In the genomic region with DNA sequence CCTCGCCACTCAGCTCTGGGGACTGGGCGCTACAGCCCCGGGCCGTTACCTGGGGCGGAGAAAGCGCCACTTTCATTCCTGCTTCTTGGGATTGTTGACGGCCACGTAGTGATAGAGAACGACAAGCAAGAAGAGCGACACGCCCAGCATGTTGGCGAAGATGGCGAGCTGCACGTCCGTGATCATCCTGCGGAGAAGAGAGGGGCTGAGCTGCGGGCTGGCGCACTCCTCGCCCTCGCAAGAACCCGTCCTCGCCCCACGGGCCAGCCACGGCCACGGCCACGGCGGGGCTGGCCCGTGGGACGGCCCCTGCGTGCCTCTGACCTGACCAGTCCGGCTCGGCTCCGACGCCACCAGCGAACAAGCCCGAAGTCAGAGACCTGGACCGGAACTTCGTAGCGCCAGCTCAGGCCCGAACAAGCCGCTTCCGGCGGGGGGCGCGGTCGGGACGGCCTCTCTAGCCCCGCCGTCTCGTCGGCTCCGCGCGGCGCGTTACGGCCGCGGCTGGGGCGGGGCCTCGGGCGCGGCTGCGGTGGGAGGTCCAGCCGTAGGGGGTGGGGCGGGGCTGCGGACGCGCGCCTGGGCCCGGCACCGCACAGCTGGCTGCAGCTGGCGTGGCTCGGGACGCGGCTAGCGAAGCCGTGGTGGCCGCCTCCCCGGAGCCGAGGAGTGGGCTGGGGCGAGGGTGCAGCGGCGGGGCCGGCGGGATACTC, we compare ENCODE assay signal across 1 cellular context.
TF ChIP-seq lines count a peak whose summit lies in the region.

Gene OST4, minus strand, starts transcription at position 378 of the 713 bp plus-strand sequence.

TF ChIP-seq in HepG2, 621 proteins besides CTCF, POLR2A, EP300 and RAD21 (continued from another document and continues in another):
- TF ChIP-seq ZNF614 (CRISPR knock-in tag; IDR thresholded peaks at IDR 0.05; ENCODE audit: borderline replicate concordance) (peak; percentile 74; the same call in 1 of the 2 replicates), ZNF550 (CRISPR knock-in tag; IDR thresholded peaks at IDR 0.05; ENCODE audit: borderline replicate concordance) (no peak), SNAPC4 (CRISPR knock-in tag; IDR thresholded peaks at IDR 0.05) (no peak), CCDC6 (CRISPR knock-in tag; IDR thresholded peaks at IDR 0.05) (0 out of 2 replicates have a peak, but pooled peaks have one; percentile 44), ZNF276 (CRISPR knock-in tag; IDR thresholded peaks at IDR 0.05; ENCODE audit: low read depth) (no peak), MIXL1 (CRISPR knock-in tag; IDR thresholded peaks at IDR 0.05) (peak; percentile 46; the same call in 1 of the 2 replicates), MIER3 (CRISPR knock-in tag; IDR thresholded peaks at IDR 0.05; ENCODE audit: borderline replicate concordance) (peak; percentile 79; the same call in 1 of the 2 replicates), TCF12 (IDR thresholded peaks at IDR 0.05) (no peak), TCF12 (CRISPR knock-in tag; IDR thresholded peaks at IDR 0.05) (peak; percentile 11; the same call in 1 of the 2 replicates), ISX (CRISPR knock-in tag; conservative IDR thresholded peaks at IDR 0.05) (no peak), ZBTB8A (CRISPR knock-in tag; IDR thresholded peaks at IDR 0.05; ENCODE audit: borderline replicate concordance, low read depth) (no peak), ZNF33B (CRISPR knock-in tag; IDR thresholded peaks at IDR 0.05) (no peak; the same call in 1 of the 2 replicates), TCF7 (IDR thresholded peaks at IDR 0.05; ENCODE audit: low read depth) (no peak), TOPORS (CRISPR knock-in tag; IDR thresholded peaks at IDR 0.05) (no peak), MATR3 (CRISPR knock-in tag; IDR thresholded peaks at IDR 0.05) (no peak), RARA (CRISPR knock-in tag; IDR thresholded peaks at IDR 0.05) (no peak), ZBTB7A (CRISPR knock-in tag; IDR thresholded peaks at IDR 0.05) (no peak), ZNF841 (CRISPR knock-in tag; IDR thresholded peaks at IDR 0.05; ENCODE audit: borderline replicate concordance) (no peak), MTF2 (CRISPR knock-in tag; IDR thresholded peaks at IDR 0.05; ENCODE audit: borderline replicate concordance) (no peak; the same call in 1 of the 2 replicates), RFXAP (CRISPR knock-in tag; IDR thresholded peaks at IDR 0.05; ENCODE audit: borderline replicate concordance) (peak; percentile 68; the same call in 1 of the 2 replicates), E2F1 (CRISPR knock-in tag; IDR thresholded peaks at IDR 0.05) (peak; percentile 26; the same call in 1 of the 2 replicates), JUNB (CRISPR knock-in tag; IDR thresholded peaks at IDR 0.05; ENCODE audit: borderline replicate concordance) (no peak), PHF8 (CRISPR knock-in tag; IDR thresholded peaks at IDR 0.05) (peak; percentile 94), MTA1 (CRISPR knock-in tag; IDR thresholded peaks at IDR 0.05; ENCODE audit: borderline replicate concordance) (peak; percentile 37; the same call in 1 of the 2 replicates), DR1 (CRISPR knock-in tag; IDR thresholded peaks at IDR 0.05) (peak; percentile 30; the same call in 1 of the 2 replicates), NR2F6 (IDR thresholded peaks at IDR 0.05) (no peak), NR2F6 (CRISPR knock-in tag; IDR thresholded peaks at IDR 0.05) (no peak), PHF5A (CRISPR knock-in tag; IDR thresholded peaks at IDR 0.05; ENCODE audit: low read depth, unreplicated experiment) (no peak), ZNF251 (CRISPR knock-in tag; IDR thresholded peaks at IDR 0.05) (no peak), GABPB1 (CRISPR knock-in tag; IDR thresholded peaks at IDR 0.05) (peak; percentile 96), ZZZ3 (CRISPR knock-in tag; IDR thresholded peaks at IDR 0.05; ENCODE audit: borderline replicate concordance) (no peak), U2AF1 (optimal IDR thresholded peaks at IDR 0.05; ENCODE audit: low read depth, low read length) (no peak)
- TF ChIP-seq, protein P1, sequence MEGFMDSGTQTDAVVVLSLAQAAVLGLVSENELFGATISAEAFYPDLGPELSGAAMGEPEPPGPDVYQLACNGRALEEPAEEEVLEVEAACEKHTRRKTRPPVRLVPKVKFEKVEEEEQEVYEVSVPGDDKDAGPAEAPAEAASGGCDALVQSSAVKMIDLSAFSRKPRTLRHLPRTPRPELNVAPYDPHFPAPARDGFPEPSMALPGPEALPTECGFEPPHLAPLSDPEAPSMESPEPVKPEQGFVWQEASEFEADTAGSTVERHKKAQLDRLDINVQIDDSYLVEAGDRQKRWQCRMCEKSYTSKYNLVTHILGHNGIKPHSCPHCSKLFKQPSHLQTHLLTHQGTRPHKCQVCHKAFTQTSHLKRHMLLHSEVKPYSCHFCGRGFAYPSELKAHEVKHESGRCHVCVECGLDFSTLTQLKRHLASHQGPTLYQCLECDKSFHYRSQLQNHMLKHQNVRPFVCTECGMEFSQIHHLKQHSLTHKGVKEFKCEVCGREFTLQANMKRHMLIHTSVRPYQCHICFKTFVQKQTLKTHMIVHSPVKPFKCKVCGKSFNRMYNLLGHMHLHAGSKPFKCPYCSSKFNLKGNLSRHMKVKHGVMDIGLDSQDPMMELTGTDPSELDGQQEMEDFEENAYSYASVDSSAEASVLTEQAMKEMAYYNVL (CRISPR knock-in tag; IDR thresholded peaks at IDR 0.05; ENCODE audit: borderline replicate concordance), result 0 out of 2 replicates have a peak, but pooled peaks have one; percentile 4
- TF ChIP-seq, protein P2, sequence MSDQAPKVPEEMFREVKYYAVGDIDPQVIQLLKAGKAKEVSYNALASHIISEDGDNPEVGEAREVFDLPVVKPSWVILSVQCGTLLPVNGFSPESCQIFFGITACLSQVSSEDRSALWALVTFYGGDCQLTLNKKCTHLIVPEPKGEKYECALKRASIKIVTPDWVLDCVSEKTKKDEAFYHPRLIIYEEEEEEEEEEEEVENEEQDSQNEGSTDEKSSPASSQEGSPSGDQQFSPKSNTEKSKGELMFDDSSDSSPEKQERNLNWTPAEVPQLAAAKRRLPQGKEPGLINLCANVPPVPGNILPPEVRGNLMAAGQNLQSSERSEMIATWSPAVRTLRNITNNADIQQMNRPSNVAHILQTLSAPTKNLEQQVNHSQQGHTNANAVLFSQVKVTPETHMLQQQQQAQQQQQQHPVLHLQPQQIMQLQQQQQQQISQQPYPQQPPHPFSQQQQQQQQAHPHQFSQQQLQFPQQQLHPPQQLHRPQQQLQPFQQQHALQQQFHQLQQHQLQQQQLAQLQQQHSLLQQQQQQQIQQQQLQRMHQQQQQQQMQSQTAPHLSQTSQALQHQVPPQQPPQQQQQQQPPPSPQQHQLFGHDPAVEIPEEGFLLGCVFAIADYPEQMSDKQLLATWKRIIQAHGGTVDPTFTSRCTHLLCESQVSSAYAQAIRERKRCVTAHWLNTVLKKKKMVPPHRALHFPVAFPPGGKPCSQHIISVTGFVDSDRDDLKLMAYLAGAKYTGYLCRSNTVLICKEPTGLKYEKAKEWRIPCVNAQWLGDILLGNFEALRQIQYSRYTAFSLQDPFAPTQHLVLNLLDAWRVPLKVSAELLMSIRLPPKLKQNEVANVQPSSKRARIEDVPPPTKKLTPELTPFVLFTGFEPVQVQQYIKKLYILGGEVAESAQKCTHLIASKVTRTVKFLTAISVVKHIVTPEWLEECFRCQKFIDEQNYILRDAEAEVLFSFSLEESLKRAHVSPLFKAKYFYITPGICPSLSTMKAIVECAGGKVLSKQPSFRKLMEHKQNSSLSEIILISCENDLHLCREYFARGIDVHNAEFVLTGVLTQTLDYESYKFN (CRISPR knock-in tag; conservative IDR thresholded peaks at IDR 0.05), result no peak; the same call in 1 of the 2 replicates
- TF ChIP-seq, protein P3, sequence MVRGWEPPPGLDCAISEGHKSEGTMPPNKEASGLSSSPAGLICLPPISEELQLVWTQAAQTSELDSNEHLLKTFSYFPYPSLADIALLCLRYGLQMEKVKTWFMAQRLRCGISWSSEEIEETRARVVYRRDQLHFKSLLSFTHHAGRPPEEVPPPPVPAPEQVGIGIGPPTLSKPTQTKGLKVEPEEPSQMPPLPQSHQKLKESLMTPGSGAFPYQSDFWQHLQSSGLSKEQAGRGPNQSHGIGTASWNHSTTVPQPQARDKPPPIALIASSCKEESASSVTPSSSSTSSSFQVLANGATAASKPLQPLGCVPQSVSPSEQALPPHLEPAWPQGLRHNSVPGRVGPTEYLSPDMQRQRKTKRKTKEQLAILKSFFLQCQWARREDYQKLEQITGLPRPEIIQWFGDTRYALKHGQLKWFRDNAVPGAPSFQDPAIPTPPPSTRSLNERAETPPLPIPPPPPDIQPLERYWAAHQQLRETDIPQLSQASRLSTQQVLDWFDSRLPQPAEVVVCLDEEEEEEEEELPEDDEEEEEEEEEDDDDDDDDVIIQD (CRISPR knock-in tag; IDR thresholded peaks at IDR 0.05; ENCODE audit: low read depth), result 0 out of 2 replicates have a peak, but pooled peaks have one; percentile 27
- TF ChIP-seq, protein P4, sequence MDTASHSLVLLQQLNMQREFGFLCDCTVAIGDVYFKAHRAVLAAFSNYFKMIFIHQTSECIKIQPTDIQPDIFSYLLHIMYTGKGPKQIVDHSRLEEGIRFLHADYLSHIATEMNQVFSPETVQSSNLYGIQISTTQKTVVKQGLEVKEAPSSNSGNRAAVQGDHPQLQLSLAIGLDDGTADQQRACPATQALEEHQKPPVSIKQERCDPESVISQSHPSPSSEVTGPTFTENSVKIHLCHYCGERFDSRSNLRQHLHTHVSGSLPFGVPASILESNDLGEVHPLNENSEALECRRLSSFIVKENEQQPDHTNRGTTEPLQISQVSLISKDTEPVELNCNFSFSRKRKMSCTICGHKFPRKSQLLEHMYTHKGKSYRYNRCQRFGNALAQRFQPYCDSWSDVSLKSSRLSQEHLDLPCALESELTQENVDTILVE (CRISPR knock-in tag; IDR thresholded peaks at IDR 0.05), result peak; percentile 74; the same call in 1 of the 2 replicates
- TF ChIP-seq, protein P5, sequence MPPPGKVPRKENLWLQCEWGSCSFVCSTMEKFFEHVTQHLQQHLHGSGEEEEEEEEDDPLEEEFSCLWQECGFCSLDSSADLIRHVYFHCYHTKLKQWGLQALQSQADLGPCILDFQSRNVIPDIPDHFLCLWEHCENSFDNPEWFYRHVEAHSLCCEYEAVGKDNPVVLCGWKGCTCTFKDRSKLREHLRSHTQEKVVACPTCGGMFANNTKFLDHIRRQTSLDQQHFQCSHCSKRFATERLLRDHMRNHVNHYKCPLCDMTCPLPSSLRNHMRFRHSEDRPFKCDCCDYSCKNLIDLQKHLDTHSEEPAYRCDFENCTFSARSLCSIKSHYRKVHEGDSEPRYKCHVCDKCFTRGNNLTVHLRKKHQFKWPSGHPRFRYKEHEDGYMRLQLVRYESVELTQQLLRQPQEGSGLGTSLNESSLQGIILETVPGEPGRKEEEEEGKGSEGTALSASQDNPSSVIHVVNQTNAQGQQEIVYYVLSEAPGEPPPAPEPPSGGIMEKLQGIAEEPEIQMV (CRISPR knock-in tag; IDR thresholded peaks at IDR 0.05; ENCODE audit: low read depth), result no peak
- TF ChIP-seq, protein P6, sequence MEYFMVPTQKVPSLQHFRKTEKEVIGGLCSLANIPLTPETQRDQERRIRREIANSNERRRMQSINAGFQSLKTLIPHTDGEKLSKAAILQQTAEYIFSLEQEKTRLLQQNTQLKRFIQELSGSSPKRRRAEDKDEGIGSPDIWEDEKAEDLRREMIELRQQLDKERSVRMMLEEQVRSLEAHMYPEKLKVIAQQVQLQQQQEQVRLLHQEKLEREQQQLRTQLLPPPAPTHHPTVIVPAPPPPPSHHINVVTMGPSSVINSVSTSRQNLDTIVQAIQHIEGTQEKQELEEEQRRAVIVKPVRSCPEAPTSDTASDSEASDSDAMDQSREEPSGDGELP (IDR thresholded peaks at IDR 0.05; ENCODE audit: borderline replicate concordance, low read depth), result peak; percentile 93; the same call in 1 of the 2 replicates
